ENCODE assay signal across 20 cellular contexts in genomic region chr14:75537071-75537470, GRCh38. TPM values are rescaled to one million over a fixed set of nuclear protein-coding genes. Genes with fewer than 3 reads are reported as not detected.
DNase-seq lines count a peak whose midpoint lies in the region; ATAC-seq and TF ChIP-seq lines count a peak whose summit lies in the region.
"Had no signal": no experiment of that assay in that cellular context is flagged by ENCODE, and none has a peak within 500 bp of the region (broad histone marks: within the 10 kb centered on the region; RNA-seq: fewer than 3 reads in every experiment).

No MANE protein-coding gene starts in this region.

- intact Hi-C loops in CD4-positive, alpha-beta T cell (cut with DNase I, micrococcal nuclease) = no loop called here
- intact Hi-C loops in activated T-helper 1 cell treated with anti-CD3 and anti-CD28 coated beads, Interleukin-12 subunit alpha, Interleukin-12 subunit beta, Interleukin-2, Interleukin-4 antibody, amounts not matched to agents 30 ng/mL and 10 ng/mL and 1 ng/mL, durations not matched to agents 14 hours and 24 hours and 36 hours (cut with micrococcal nuclease) = no loop called here

- peaks cover 77% of the 10 kb centered on the region for H3K4me1 Mint-ChIP-seq in CD4-positive, alpha-beta T cell (ENCODE audit: low read depth)
- peaks cover 88% of the 10 kb centered on the region for H3K4me1 Mint-ChIP-seq in activated T-helper 1 cell treated with anti-CD3 and anti-CD28 coated beads, Interleukin-12 subunit alpha, Interleukin-12 subunit beta, Interleukin-2, Interleukin-4 antibody, amounts not matched to agents 30 ng/mL and 10 ng/mL and 1 ng/mL, durations not matched to agents 14 hours and 24 hours and 36 hours (ENCODE audit: low read depth)
- peaks cover 14 to 52% (median 39%) of the 10 kb centered on the region in 4 donors for H3K4me1 Mint-ChIP-seq in naive thymus-derived CD8-positive, alpha-beta T cell
- no peaks in the 10 kb centered on the region for H3K4me1 Mint-ChIP-seq in WTC11

- no peaks in the 10 kb centered on the region for H3K27me3 ChIP-seq in CD4-positive, alpha-beta T cell (ENCODE audit: control insufficient read depth, insufficient read depth, low read length)

- H3K36me3 Mint-ChIP-seq in CD4-positive, alpha-beta T cell (ENCODE audit: low read depth) = peaks cover 55% of the 10 kb centered on the region
- peaks cover 66% of the 10 kb centered on the region for H3K36me3 Mint-ChIP-seq in activated T-helper 1 cell treated with anti-CD3 and anti-CD28 coated beads, Interleukin-12 subunit alpha, Interleukin-12 subunit beta, Interleukin-2, Interleukin-4 antibody, amounts not matched to agents 30 ng/mL and 10 ng/mL and 1 ng/mL, durations not matched to agents 14 hours and 24 hours and 36 hours (ENCODE audit: low read depth)
- H3K36me3 Mint-ChIP-seq in naive thymus-derived CD8-positive, alpha-beta T cell = peaks cover 0 to 29% (median 0%) of the 10 kb centered on the region in 3 donors
- no peaks in the 10 kb centered on the region for H3K36me3 Mint-ChIP-seq in WTC11

- no peaks in the 10 kb centered on the region for H3K9me3 ChIP-seq in CD4-positive, alpha-beta T cell (ENCODE audit: control insufficient read depth, low read length)
- H3K9me3 ChIP-seq: SJCRH30 had no signal

- CTCF ChIA-PET in CD4-positive, alpha-beta T cell (lab: Charles Lee) = interaction anchor here (0.9 kb wide), 1 partner anchor 10 kb away, joined by 3 read pairs; no protein-coding TSS in a partner anchor
- CTCF ChIA-PET in WTC11 (lab: Charles Lee) = interaction anchor here (1.1 to 3.8 kb wide), 2 partner anchors 24 to 369 kb away, joined by 3 to 16 read pairs; no protein-coding TSS in a partner anchor

- ATAC-seq in CD4-positive, alpha-beta T cell (ENCODE audit: poor library complexity) = no peak
- ATAC-seq in naive thymus-derived CD8-positive, alpha-beta T cell = no peak
- ATAC-seq in GM19455 (IDR thresholded peaks at IDR 0.05; ENCODE audit: unreplicated experiment) = no peak
- no peak for ATAC-seq in WTC11
- no peak for ATAC-seq in GM18873 (IDR thresholded peaks at IDR 0.05; ENCODE audit: low FRiP score, unreplicated experiment)
- ATAC-seq: left cardiac atrium, sciatic nerve had no signal

- no peaks in the 10 kb centered on the region for H3K9me3 Mint-ChIP-seq in CD4-positive, alpha-beta T cell
- no peaks in the 10 kb centered on the region for H3K9me3 Mint-ChIP-seq in activated T-helper 1 cell treated with anti-CD3 and anti-CD28 coated beads, Interleukin-12 subunit alpha, Interleukin-12 subunit beta, Interleukin-2, Interleukin-4 antibody, amounts not matched to agents 30 ng/mL and 10 ng/mL and 1 ng/mL, durations not matched to agents 14 hours and 24 hours and 36 hours
- no peaks in the 10 kb centered on the region for H3K9me3 Mint-ChIP-seq in naive thymus-derived CD8-positive, alpha-beta T cell
- no peaks in the 10 kb centered on the region for H3K9me3 Mint-ChIP-seq in WTC11
- H3K9me3 Mint-ChIP-seq: IgD-negative memory B cell had no signal

- no peaks in the 10 kb centered on the region for H3K27me3 Mint-ChIP-seq in CD4-positive, alpha-beta T cell
- H3K27me3 Mint-ChIP-seq in activated T-helper 1 cell treated with anti-CD3 and anti-CD28 coated beads, Interleukin-12 subunit alpha, Interleukin-12 subunit beta, Interleukin-2, Interleukin-4 antibody, amounts not matched to agents 30 ng/mL and 10 ng/mL and 1 ng/mL, durations not matched to agents 14 hours and 24 hours and 36 hours (ENCODE audit: insufficient read depth) = no peaks in the 10 kb centered on the region
- no peaks in the 10 kb centered on the region for H3K27me3 Mint-ChIP-seq in naive thymus-derived CD8-positive, alpha-beta T cell
- H3K27me3 Mint-ChIP-seq in WTC11 (ENCODE audit: low read depth) = no peaks in the 10 kb centered on the region
- H3K27me3 Mint-ChIP-seq: IgD-negative memory B cell had no signal

- DNase-seq in CD4-positive, alpha-beta T cell = no peak
- no peak for DNase-seq in activated T-helper 1 cell treated with anti-CD3 and anti-CD28 coated beads, Interleukin-12 subunit alpha, Interleukin-12 subunit beta, Interleukin-2, Interleukin-4 antibody, amounts not matched to agents 30 ng/mL and 10 ng/mL and 1 ng/mL, durations not matched to agents 14 hours and 24 hours and 36 hours (ENCODE audit: low spot score)
- DNase-seq in naive thymus-derived CD8-positive, alpha-beta T cell = no peak
- DNase-seq in WTC11 (ENCODE audit: low spot score) (no peak), iPS-NIHi11 (ENCODE audit: low spot score) (no peak)
- DNase-seq: activated CD4-positive, CD25-positive, alpha-beta regulatory T cell treated with anti-CD3 and anti-CD28 coated beads, Interleukin-2, amount 50 U/mL, for 72 hours; activated T-cell treated with anti-CD3 and anti-CD28 coated beads for 4 hours; left cardiac atrium; NCI-H2029; NCI-H510A treated with DMSO at 0.1 percent for 48 hours; SJCRH30; stimulated activated CD4-positive, alpha-beta T cell treated with anti-CD3 and anti-CD28 coated beads, Interleukin-2, amount 100 ng/mL, for 48 hours; T-helper 9 cell had no signal

- H3K27ac Mint-ChIP-seq in CD4-positive, alpha-beta T cell = peak overlapping the region; percentile 32
- peak overlapping the region; percentile 23 for H3K27ac Mint-ChIP-seq in activated T-helper 1 cell treated with anti-CD3 and anti-CD28 coated beads, Interleukin-12 subunit alpha, Interleukin-12 subunit beta, Interleukin-2, Interleukin-4 antibody, amounts not matched to agents 30 ng/mL and 10 ng/mL and 1 ng/mL, durations not matched to agents 14 hours and 24 hours and 36 hours
- peak overlapping the region in 7 of 10 donors; percentile 0 to 60 (median 47) for H3K27ac Mint-ChIP-seq in naive thymus-derived CD8-positive, alpha-beta T cell
- no peak overlapping the region for H3K27ac Mint-ChIP-seq in WTC11

- no peak overlapping the region for H3K4me3 Mint-ChIP-seq in CD4-positive, alpha-beta T cell
- H3K4me3 Mint-ChIP-seq in activated T-helper 1 cell treated with anti-CD3 and anti-CD28 coated beads, Interleukin-12 subunit alpha, Interleukin-12 subunit beta, Interleukin-2, Interleukin-4 antibody, amounts not matched to agents 30 ng/mL and 10 ng/mL and 1 ng/mL, durations not matched to agents 14 hours and 24 hours and 36 hours = no peak overlapping the region
- no peak overlapping the region for H3K4me3 Mint-ChIP-seq in naive thymus-derived CD8-positive, alpha-beta T cell
- no peak overlapping the region for H3K4me3 Mint-ChIP-seq in WTC11
- H3K4me3 Mint-ChIP-seq: IgD-negative memory B cell had no signal

- TF ChIP-seq CTCF in 22Rv1 (IDR thresholded peaks at IDR 0.05) (no peak), WTC11 (IDR thresholded peaks at IDR 0.05) (no peak)
- no peak for TF ChIP-seq CTCF in CD4-positive, alpha-beta T cell (IDR thresholded peaks at IDR 0.05)

- peak overlapping the region; percentile 94 for H3K27ac ChIP-seq in 22Rv1
- no peak overlapping the region for H3K27ac ChIP-seq in CD4-positive, alpha-beta T cell (ENCODE audit: low read depth, low read length)
- H3K27ac ChIP-seq: SJCRH30 had no signal

- POLR2A ChIA-PET in CD4-positive, alpha-beta T cell (lab: Charles Lee) = interaction anchor here (3.7 kb wide), 1 partner anchor 15 kb away, joined by 23 read pairs; the partner anchor contains the start of gene BATF
- POLR2A ChIA-PET in naive thymus-derived CD8-positive, alpha-beta T cell (lab: Charles Lee) = no interaction called here
- POLR2A ChIA-PET in WTC11 (lab: Charles Lee) = interaction anchor here (0.6 kb wide), 1 partner anchor 399 kb away, joined by 4 read pairs; no protein-coding TSS in a partner anchor

TF ChIP-seq in WTC11, 78 proteins besides CTCF, POLR2A, EP300 and RAD21 (continues in another document):
- no peak for TF ChIP-seq SOX15 (CRISPR knock-in tag; IDR thresholded peaks at IDR 0.05)
- TF ChIP-seq ZNF671 (CRISPR knock-in tag; IDR thresholded peaks at IDR 0.05) = no peak
- no peak for TF ChIP-seq CBFB (CRISPR knock-in tag; IDR thresholded peaks at IDR 0.05; ENCODE audit: low read depth)
- TF ChIP-seq IRF1 (CRISPR knock-in tag; IDR thresholded peaks at IDR 0.05) = no peak
- no peak for TF ChIP-seq ZNF423 (CRISPR knock-in tag; IDR thresholded peaks at IDR 0.05)
- TF ChIP-seq MLX (CRISPR knock-in tag; IDR thresholded peaks at IDR 0.05) = no peak

RNA-seq across cellular contexts. Expression of gene BATF, which starts 14.8 kb away (rescaled TPM):
- total RNA-seq in CD4-positive, alpha-beta T cell = 1 to 10 TPM; 6.7 to 7.8 TPM
- 213 and 214 TPM in 2 replicates for total RNA-seq in activated T-helper 1 cell treated with anti-CD3 and anti-CD28 coated beads, Interleukin-12 subunit alpha, Interleukin-12 subunit beta, Interleukin-2, Interleukin-4 antibody, amounts not matched to agents 30 ng/mL and 10 ng/mL and 1 ng/mL, durations not matched to agents 14 hours and 24 hours and 36 hours
- 1 to 10 TPM; 5.5 to 5.7 TPM for total RNA-seq in naive thymus-derived CD8-positive, alpha-beta T cell
- polyA plus RNA-seq in naive thymus-derived CD8-positive, alpha-beta T cell = 10 to 100 TPM; 22.7 to 32.2 (median 26.1) TPM
- total RNA-seq in WTC11 (2021) = 0.73 TPM in 1 of 3 replicates, not detected in the others
- total RNA-seq: SJCRH30, temporal lobe had no signal
- polyA plus RNA-seq: fibroblast of lung had no signal

RNA-seq across cellular contexts. Expression of gene FLVCR2, which starts 41.3 kb away (rescaled TPM):
- 1 to 10 TPM in 1 of 2 experiments, under 1 TPM in 1; 0.71 to 2.3 TPM for total RNA-seq in CD4-positive, alpha-beta T cell
- total RNA-seq in activated T-helper 1 cell treated with anti-CD3 and anti-CD28 coated beads, Interleukin-12 subunit alpha, Interleukin-12 subunit beta, Interleukin-2, Interleukin-4 antibody, amounts not matched to agents 30 ng/mL and 10 ng/mL and 1 ng/mL, durations not matched to agents 14 hours and 24 hours and 36 hours = 2.5 and 2.9 TPM in 2 replicates
- total RNA-seq in naive thymus-derived CD8-positive, alpha-beta T cell = 1 to 10 TPM; 2.1 to 3.8 TPM
- 1 to 10 TPM in 1 of 3 donors, under 1 TPM in 1, not detected in 1; 0.80 to 1.4 TPM for polyA plus RNA-seq in naive thymus-derived CD8-positive, alpha-beta T cell
- total RNA-seq in WTC11 (2021) = 6.6 to 12.9 TPM (median 8.1 TPM) in 3 replicates

Comparison
In these comparisons a context has a peak if more than half of its experiments do, and no peak if none do; other contexts are left out.
1. RNA of gene BATF, which starts 14.8 kb away (total RNA-seq): 213 to 214 TPM in activated T-helper 1 cell treated with anti-CD3 and anti-CD28 coated beads, Interleukin-12 subunit alpha, Interleukin-12 subunit beta, Interleukin-2, Interleukin-4 antibody, amounts not matched to agents 30 ng/mL and 10 ng/mL and 1 ng/mL, durations not matched to agents 14 hours and 24 hours and 36 hours; 6.7 to 7.8 TPM in CD4-positive, alpha-beta T cell, 5.5 to 5.7 TPM in naive thymus-derived CD8-positive, alpha-beta T cell and 0.73 TPM in WTC11; every median in the first group is over 10 times any median in the second.